Comparison of ENCODE assay signal across 14 cellular contexts in genomic region chrX:133544105-133544504, GRCh38.
DNase-seq lines count a peak whose midpoint lies in the region; TF ChIP-seq lines count a peak whose summit lies in the region.
"Had no signal": no experiment of that assay in that cellular context is flagged by ENCODE, and none has a peak within 500 bp of the region (broad histone marks: within the 10 kb centered on the region; RNA-seq: fewer than 3 reads in every experiment).

No MANE protein-coding gene starts in this region.

- peaks cover 23% of the 10 kb centered on the region for H3K9me3 Mint-ChIP-seq in mesothelial cell of epicardium
- H3K9me3 Mint-ChIP-seq: immature natural killer cell had no signal

- H3K4me3 ChIP-seq in BJ (ENCODE audit: low read depth, low read length) = no peak overlapping the region
- H3K4me3 ChIP-seq in A673 (ENCODE audit: low read depth, low read length, poor library complexity, severe bottlenecking) = no peak overlapping the region

- no peaks in the 10 kb centered on the region for H3K36me3 ChIP-seq in BJ (ENCODE audit: control insufficient read depth, insufficient read depth, low read length)
- no peaks in the 10 kb centered on the region for H3K36me3 ChIP-seq in A673 (ENCODE audit: insufficient read depth, low read length, poor library complexity, severe bottlenecking)

- H3K9me3 ChIP-seq in A673 (ENCODE audit: low read depth, low read length, poor library complexity, severe bottlenecking) = no peaks in the 10 kb centered on the region

- H3K27me3 ChIP-seq in BJ (ENCODE audit: control insufficient read depth, insufficient read depth, low read length) = no peaks in the 10 kb centered on the region
- H3K27me3 ChIP-seq in A673 (replicated peaks; ENCODE audit: insufficient read depth, low read depth, low read length, poor library complexity) = no peaks in the 10 kb centered on the region

- no peaks in the 10 kb centered on the region for H3K4me1 ChIP-seq in A673 (ENCODE audit: insufficient read depth, low read length, poor library complexity, severe bottlenecking)

- intact Hi-C loops in A673 (cut with micrococcal nuclease; ENCODE audit: unreplicated experiment) = no loop called here

- no peak for TF ChIP-seq CTCF in BJ (IDR thresholded peaks at IDR 0.05; ENCODE audit: insufficient read depth, low read depth, low read length)
- no peak for TF ChIP-seq CTCF in mesothelial cell of epicardium (IDR thresholded peaks at IDR 0.05; ENCODE audit: unreplicated experiment)
- no peak for TF ChIP-seq CTCF in A673 (conservative IDR thresholded peaks at IDR 0.05; ENCODE audit: low read depth, low read length)

- no peaks in the 10 kb centered on the region for H3K27me3 Mint-ChIP-seq in mesothelial cell of epicardium (ENCODE audit: low read depth)

- no peak overlapping the region for H3K27ac ChIP-seq in A673 (ENCODE audit: low read depth, low read length, poor library complexity, severe bottlenecking)
- H3K27ac ChIP-seq in caudate nucleus (ENCODE audit: low read depth, low read length) = no peak overlapping the region

- no TSS peak for BruUV-seq in A673 (replicated peaks; lab: Mats Ljungman, UMichigan)

- no peak overlapping the region for H3K4me3 Mint-ChIP-seq in mesothelial cell of epicardium
- H3K4me3 Mint-ChIP-seq: CD8-positive, alpha-beta memory T cell; immature natural killer cell; WTC11 had no signal

- H3K4me1 Mint-ChIP-seq in mesothelial cell of epicardium = peaks cover 16% of the 10 kb centered on the region
- H3K4me1 Mint-ChIP-seq: CD8-positive, alpha-beta memory T cell; immature natural killer cell had no signal

- peak; percentile 2 for DNase-seq in BJ (ENCODE audit: low read depth)
- DNase-seq in LoVo (ENCODE audit: low spot score) = peak; percentile 43
- DNase-seq in dedifferentiated amniotic fluid mesenchymal stem cell (ENCODE audit: extremely low spot score) = peak; percentile 52
- no peak for DNase-seq in mesothelial cell of epicardium (ENCODE audit: low spot score in 2 of 2, unreplicated experiment in 2 of 2)
- no peak for DNase-seq in NCI-H446 (lab: John Stamatoyannopoulos, UW)
- no peak for DNase-seq in A673 (ENCODE audit: low spot score)
- no peak for DNase-seq in caudate nucleus (lab: John Stamatoyannopoulos, UW)
- no peak for DNase-seq in DMS153 treated with DMSO at 0.1 percent for 48 hours (lab: John Stamatoyannopoulos, UW; ENCODE audit: unreplicated experiment)
- DNase-seq: activated gamma-delta T cell treated with Interleukin-2 at 50 U/mL for 16 hours; CD8-positive, alpha-beta memory T cell; effector memory CD4-positive, alpha-beta T cell; immature natural killer cell; NCI-H1105 treated with DMSO at 0.1 percent for 48 hours had no signal

- CTCF ChIA-PET in BJ (lab: Yijun Ruan, JAX) (no interaction called here), A673 (lab: Charles Lee) (no interaction called here)

- H3K36me3 Mint-ChIP-seq in mesothelial cell of epicardium = peaks cover 44% of the 10 kb centered on the region
- H3K36me3 Mint-ChIP-seq: CD8-positive, alpha-beta memory T cell; immature natural killer cell had no signal

- peak overlapping the region; percentile 82 for H3K27ac Mint-ChIP-seq in mesothelial cell of epicardium
- H3K27ac Mint-ChIP-seq: immature natural killer cell, WTC11 had no signal

- POLR2A ChIA-PET in BJ (lab: Charles Lee) (no interaction called here), A673 (lab: Charles Lee; ENCODE audit: low non-redundant PET) (no interaction called here)

Comparison
In these comparisons a context has a peak if more than half of its experiments do, and no peak if none do; other contexts are left out.
1. DNase-seq: peak in BJ (single experiment), LoVo (single experiment) and dedifferentiated amniotic fluid mesenchymal stem cell (single experiment); none in mesothelial cell of epicardium (0 of 2), NCI-H446 (0 of 2), A673 (single experiment), caudate nucleus (0 of 61) and DMS153 treated with DMSO at 0.1 percent for 48 hours (single experiment).